Comparison of ENCODE assay signal across 8 cellular contexts in the genomic region with DNA sequence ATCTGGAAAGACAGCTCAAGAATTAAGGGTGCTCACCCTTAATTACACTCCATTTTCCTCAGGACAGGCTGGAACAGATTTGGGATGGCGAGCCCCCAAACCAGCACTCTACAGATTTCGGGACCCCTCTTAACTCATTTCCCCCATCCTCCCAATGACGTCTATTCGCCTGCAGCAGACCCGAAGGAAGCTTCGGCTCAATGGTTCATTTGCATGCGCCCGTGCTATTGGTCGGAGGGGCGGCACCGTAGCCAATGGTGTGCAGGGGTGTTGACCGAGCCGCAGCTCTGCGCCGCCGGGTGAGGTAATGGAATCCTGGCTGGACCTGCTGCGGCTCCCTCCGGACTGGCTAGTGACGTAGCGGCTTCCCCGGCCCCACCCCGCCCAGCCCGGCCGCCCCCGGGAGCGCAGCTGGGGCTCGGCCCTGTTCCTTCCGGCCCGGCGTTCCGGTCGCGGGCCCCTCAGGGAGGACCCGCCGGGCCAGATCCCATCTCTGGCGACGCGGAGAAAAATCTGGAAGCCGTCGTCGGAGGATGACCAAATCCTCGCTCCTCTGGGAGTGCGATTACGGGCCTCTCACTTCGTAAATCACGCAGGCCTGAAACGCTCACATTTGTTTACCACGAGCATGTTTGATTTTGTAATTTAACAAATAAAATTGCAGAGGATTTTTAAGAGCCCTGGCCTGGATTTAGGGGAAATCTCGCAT. TPM values are rescaled to one million over a fixed set of nuclear protein-coding genes. Genes with fewer than 3 reads are reported as not detected.
A peak's percentile ranks its signal among the peaks of the same experiment; 100 is the strongest.
DNase-seq lines count a peak whose midpoint lies in the region; ATAC-seq and TF ChIP-seq lines count a peak whose summit lies in the region.

No MANE protein-coding gene starts in this region.

- DNase-seq in AML-193 (lab: John Stamatoyannopoulos, UW) (peak; percentile 85 to 91), NCI-H460 (ENCODE audit: extremely low read depth, low read depth) (peak; percentile 97), cerebellum (ENCODE audit: low spot score) (peak; percentile 98), kidney tubule cell (ENCODE audit: low spot score) (peak; percentile 96)
- peak; percentile 83 for DNase-seq in activated CD4-positive, alpha-beta T cell treated with anti-CD3 and anti-CD28 coated beads for 1 hour
- DNase-seq in stimulated activated CD4-positive, alpha-beta T cell treated with anti-CD3 and anti-CD28 coated beads, Interleukin-1b, Interleukin-23, amount 100 ng/mL, for 1 hour (ENCODE audit: low read depth in 2 of 2) = peak; percentile 64 to 82

- peak; percentile 85 for ATAC-seq in HG03378 (IDR thresholded peaks at IDR 0.05; ENCODE audit: unreplicated experiment)

- TF ChIP-seq POLR2A in GM19099 (IDR thresholded peaks at IDR 0.05; ENCODE audit: extremely low read depth, insufficient read length, low read depth) = peak; percentile 70

RNA-seq across cellular contexts. Expression of gene NR4A1, which starts 18.3 kb away (rescaled TPM):
- 92.3 and 94.6 TPM in 2 replicates for total RNA-seq in NCI-H460 (2014; rRNA removed; shearing (Covaris generic))
- 52.6 and 61.4 TPM in 2 replicates for polyA plus RNA-seq in NCI-H460 (2014; cell fraction: nucleus; rRNA removed)
- total RNA-seq in cerebellum = 2.4 TPM

RNA-seq across cellular contexts. Expression of gene TAMALIN, which starts 26.2 kb away (rescaled TPM):
- total RNA-seq in NCI-H460 (2014; rRNA removed; shearing (Covaris generic)) = 0.32 TPM in 1 of 2 replicates, not detected in the other
- 1.1 and 1.4 TPM in 2 replicates for polyA plus RNA-seq in NCI-H460 (2014; cell fraction: nucleus; rRNA removed)
- 5.4 TPM for total RNA-seq in cerebellum

RNA-seq across cellular contexts. Expression of gene ATG101, which starts 36.8 kb away (rescaled TPM):
- total RNA-seq in NCI-H460 (2014; rRNA removed; shearing (Covaris generic)) = 92.1 and 96.9 TPM in 2 replicates
- 70.6 and 87.2 TPM in 2 replicates for polyA plus RNA-seq in NCI-H460 (2014; cell fraction: nucleus; rRNA removed)
- total RNA-seq in cerebellum = 12.8 TPM

RNA-seq across cellular contexts. Expression of gene SMIM41, which starts 46.6 kb away (rescaled TPM):
- 0.12 TPM in 1 of 2 replicates, not detected in the other for total RNA-seq in NCI-H460 (2014; rRNA removed; shearing (Covaris generic))
- not detected in 2 replicates for polyA plus RNA-seq in NCI-H460 (2014; cell fraction: nucleus; rRNA removed)
- 0.18 TPM for total RNA-seq in cerebellum

Comparison
In these comparisons a context has a peak if more than half of its experiments do, and no peak if none do; other contexts are left out.
1. Peak in every context shown above with its lines: DNase-seq and ATAC-seq.
2. RNA of gene NR4A1, which starts 18.3 kb away (total RNA-seq): 92.3 to 94.6 TPM in NCI-H460; 2.4 TPM in cerebellum (single experiment); every median in the first group is over 10 times any median in the second.